ENCODE assay signal across 8 cellular contexts in genomic region chr4:47704693-47705325, GRCh38.
A peak's percentile ranks its signal among the peaks of the same experiment; 100 is the strongest.
DNase-seq lines count a peak whose midpoint lies in the region; ATAC-seq, FAIRE-seq and TF ChIP-seq lines count a peak whose summit lies in the region.

No MANE protein-coding gene starts in this region.

- no peak overlapping the region for H3K9ac ChIP-seq in K562 (ENCODE audit: insufficient read depth in 1 of 2, low read depth in 2 of 2, low read length in 2 of 2)
- peak overlapping the region in 1 of 2 donors; percentile 61 for H3K9ac ChIP-seq in liver (ENCODE audit: low read depth in 1 of 2, low read length in 2 of 2)

- H3K27ac ChIP-seq in K562 (ENCODE audit: extremely low read depth, low read depth, low read length), result no peak overlapping the region
- H3K27ac ChIP-seq in liver (ENCODE audit: low read depth in 1 of 2, low read length in 2 of 2), result peak overlapping the region; percentile 75 to 81
- H3K27ac ChIP-seq in spleen, result no peak overlapping the region

- in situ Hi-C loops in K562 (cut with MboI), result loop anchor here (10.0 kb wide), 1 partner anchor 220 kb away; no protein-coding TSS in a partner anchor

- intact Hi-C loops in K562 (cut with micrococcal nuclease) (loop anchor here (1.0 to 5.0 kb wide), 3 partner anchors 131 to 382 kb away; no protein-coding TSS in a partner anchor), spleen (cut with DNase I; ENCODE audit: low total_unique reads) (no loop called here)

- ATAC-seq in HG02610 (IDR thresholded peaks at IDR 0.05; ENCODE audit: unreplicated experiment) (peak; percentile 77), K562 (peak; percentile 94), HG03139 (IDR thresholded peaks at IDR 0.05; ENCODE audit: unreplicated experiment) (no peak)

- TF ChIP-seq POLR2A in K562 (conservative IDR thresholded peaks at IDR 0.05) (no peak), spleen (IDR thresholded peaks at IDR 0.05) (no peak)

- no TSS peak for BruUV-seq in K562 (replicated peaks; lab: Mats Ljungman, UMichigan)

- no peak overlapping the region for H2AFZ ChIP-seq in K562 (ENCODE audit: low read depth, low read length)

- H3K79me2 ChIP-seq in K562 (ENCODE audit: control insufficient read depth, insufficient read depth, low read length), result no peaks in the 10 kb centered on the region

- CTCF ChIA-PET in K562 (lab: Yijun Ruan, JAX; ENCODE audit: low intra/inter-chr PET ratio), result interaction anchor here (1.0 to 1.4 kb wide), 2 partner anchors 229 to 382 kb away, joined by 3 to 5 read pairs; no protein-coding TSS in a partner anchor

- no peak overlapping the region for H3K4me2 ChIP-seq in K562 (ENCODE audit: insufficient read depth, low read length)

- H4K20me1 ChIP-seq in K562 (replicated peaks; ENCODE audit: control insufficient read depth, insufficient read depth, low read length), result no peaks in the 10 kb centered on the region

- H3K27me3 ChIP-seq in K562 (ENCODE audit: control insufficient read depth in 2 of 2, insufficient read depth in 2 of 2, low read length in 2 of 2) (peaks cover 0 to 10% of the 10 kb centered on the region in 2 experiments; a peak in 2 of 5 replicates), liver (ENCODE audit: control insufficient read depth in 4 of 4, insufficient read depth in 4 of 4, low read length in 3 of 4) (no peaks in the 10 kb centered on the region), spleen (replicated peaks in 1 of 7) (peaks cover 0 to 17% (median 0%) of the 10 kb centered on the region in 7 donors)

- DNase-seq in NOMO-1 (lab: John Stamatoyannopoulos, UW; ENCODE audit: unreplicated experiment in 2 of 2) (peak; percentile 11 to 53), NOMO-1 treated with dmso at 0.1 percent for 144 hours (lab: John Stamatoyannopoulos, UW; ENCODE audit: unreplicated experiment) (no peak), NCI-H460 (ENCODE audit: extremely low read depth, low read depth) (peak; percentile 26), K562 (ENCODE audit: extremely low read depth in 1 of 4, low spot score in 3 of 4) (peak in 2 of 4 experiments; percentile 14 to 34), spleen (no peak)

- H3K36me3 ChIP-seq in K562 (ENCODE audit: control insufficient read depth, insufficient read depth, low read length), result no peaks in the 10 kb centered on the region
- H3K36me3 ChIP-seq in liver (ENCODE audit: control insufficient read depth in 4 of 4, insufficient read depth in 3 of 4, low read depth in 1 of 4, low read length in 3 of 4), result no peaks in the 10 kb centered on the region
- no peaks in the 10 kb centered on the region for H3K36me3 ChIP-seq in spleen

- H3K9me3 ChIP-seq in K562 (replicated peaks; ENCODE audit: control insufficient read depth, insufficient read depth, low read depth, low read length) (no peaks in the 10 kb centered on the region), liver (ENCODE audit: control insufficient read depth in 4 of 4, low read length in 3 of 4) (no peaks in the 10 kb centered on the region), spleen (no peaks in the 10 kb centered on the region)

- peak; percentile 69 for FAIRE-seq in K562 (lab: Jason Lieb, UNC)

- H3K4me3 ChIP-seq in K562 (no peak overlapping the region), liver (ENCODE audit: low read depth in 1 of 3, low read length in 3 of 3) (peak overlapping the region; percentile 11 to 54 (median 52)), spleen (no peak overlapping the region)

- POLR2A ChIA-PET in K562 (lab: Yijun Ruan, JAX), result interaction anchor here (1.0 kb wide), 1 partner anchor 22 kb away, joined by 3 read pairs; no protein-coding TSS in a partner anchor

- TF ChIP-seq EP300 in K562 (IDR thresholded peaks at IDR 0.05; ENCODE audit: low read length), result no peak

- H3K4me1 ChIP-seq in K562 (replicated peaks in 1 of 2; ENCODE audit: control insufficient read depth in 2 of 2, insufficient read depth in 2 of 2, low read length in 2 of 2) (no peaks in the 10 kb centered on the region), liver (ENCODE audit: control insufficient read depth in 4 of 4, insufficient read depth in 4 of 4, low read length in 3 of 4) (peaks cover 3 to 21% (median 14%) of the 10 kb centered on the region in 4 donors), spleen (no peaks in the 10 kb centered on the region)

- peak; percentile 43 to 52 (median 51) for TF ChIP-seq CTCF in K562 (IDR thresholded peaks at IDR 0.05 in 2 of 3, conservative IDR thresholded peaks at IDR 0.05 in 1 of 3; ENCODE audit: insufficient read depth in 2 of 3, low read depth in 1 of 3, low read length in 3 of 3)
- TF ChIP-seq CTCF in liver (IDR thresholded peaks at IDR 0.05; ENCODE audit: low read depth, low read length, missing input control), result peak; percentile 31
- peak in 1 of 11 experiments; percentile 10 for TF ChIP-seq CTCF in spleen (IDR thresholded peaks at IDR 0.05 in 8 of 11, conservative IDR thresholded peaks at IDR 0.05 in 3 of 11)

- WGBS in K562 (ENCODE audit: insufficient coverage, low coverage, missing lambda C conversion rate), result 0% methylated on average over 11 of the region's 11 CpGs
- WGBS in liver, result 21% methylated on average over 11 of the region's 11 CpGs
- 45 to 54% (median 49%) methylated on average over 11 of the region's 11 CpGs for WGBS in spleen, 5 donors

- TF ChIP-seq RAD21 in K562 (CRISPR knock-in tag; conservative IDR thresholded peaks at IDR 0.05 in 1 of 2, IDR thresholded peaks at IDR 0.05 in 1 of 2), result peak; percentile 29 to 61; a peak in 2 of 4 replicates
- peak; percentile 68 to 76 for TF ChIP-seq RAD21 in liver (IDR thresholded peaks at IDR 0.05)

- no peaks in the 10 kb centered on the region for H3K9me1 ChIP-seq in K562 (ENCODE audit: control insufficient read depth, insufficient read depth, low read length)

TF ChIP-seq in K562, 482 proteins besides CTCF, POLR2A, EP300 and RAD21 (continues in another document):
- TF ChIP-seq ZFX (CRISPR knock-in tag; IDR thresholded peaks at IDR 0.05), result no peak
- TF ChIP-seq TBP (optimal IDR thresholded peaks at IDR 0.05; ENCODE audit: low read depth, low read length), result no peak
- TF ChIP-seq MBD2 (IDR thresholded peaks at IDR 0.05; ENCODE audit: borderline replicate concordance, low read depth), result no peak
- no peak for TF ChIP-seq ZNF398 (CRISPR knock-in tag; IDR thresholded peaks at IDR 0.05)
- TF ChIP-seq U2AF1 (optimal IDR thresholded peaks at IDR 0.05; ENCODE audit: low read depth, low read length), result no peak
- TF ChIP-seq RAD51 (IDR thresholded peaks at IDR 0.05; ENCODE audit: borderline replicate concordance, low read depth), result no peak
- no peak for TF ChIP-seq TEAD2 (tag; IDR thresholded peaks at IDR 0.05)
- TF ChIP-seq YBX1 (IDR thresholded peaks at IDR 0.05), result no peak
- TF ChIP-seq ZC3H11A (IDR thresholded peaks at IDR 0.05; ENCODE audit: low read depth, low read length), result no peak
- no peak for TF ChIP-seq TFAM (CRISPR knock-in tag; conservative IDR thresholded peaks at IDR 0.05)
- no peak for TF ChIP-seq XRCC5 (IDR thresholded peaks at IDR 0.05; ENCODE audit: low read depth, low read length)
- no peak for TF ChIP-seq HMG20B (CRISPR knock-in tag; IDR thresholded peaks at IDR 0.05)

TF ChIP-seq in liver, 16 proteins besides CTCF, POLR2A, EP300 and RAD21 (continues in another document):
- TF ChIP-seq NR2F2 (IDR thresholded peaks at IDR 0.05) (no peak), MAX (IDR thresholded peaks at IDR 0.05) (peak; percentile 73), TAF1 (conservative IDR thresholded peaks at IDR 0.05) (peak; percentile 95), GABPA (IDR thresholded peaks at IDR 0.05 in 1 of 2, conservative IDR thresholded peaks at IDR 0.05 in 1 of 2) (no peak), REST (IDR thresholded peaks at IDR 0.05) (peak; percentile 48), ZBTB33 (IDR thresholded peaks at IDR 0.05) (no peak), SP1 (IDR thresholded peaks at IDR 0.05) (peak; percentile 86), EGR1 (IDR thresholded peaks at IDR 0.05; ENCODE audit: low read depth in 2 of 2) (peak in 1 of 2 donors; percentile 33), HNF4G (IDR thresholded peaks at IDR 0.05) (peak; percentile 44)

Comparison
In these comparisons a context has a peak if more than half of its experiments do, and no peak if none do; other contexts are left out.
1. DNase-seq: peak in NOMO-1 (2 of 2) and NCI-H460 (single experiment); none in NOMO-1 treated with dmso at 0.1 percent for 144 hours (single experiment) and spleen (single experiment).
2. H3K27ac ChIP-seq: peak in liver (2 of 2); none in K562 (single experiment) and spleen (0 of 8).
3. H3K4me3 ChIP-seq: peak in liver (3 of 3); none in K562 (single experiment) and spleen (0 of 8).